17 cellular contexts compared by ENCODE assay signal in genomic region chr10:1274746-1275544, GRCh38.
DNase-seq lines count a peak whose midpoint lies in the region; ATAC-seq and TF ChIP-seq lines count a peak whose summit lies in the region.
"Had no signal": no experiment of that assay in that cellular context is flagged by ENCODE, and none has a peak within 500 bp of the region (broad histone marks: within the 10 kb centered on the region; RNA-seq: fewer than 3 reads in every experiment).

No MANE protein-coding gene starts in this region.

- TF ChIP-seq CTCF in right atrium auricular region (IDR thresholded peaks at IDR 0.05) (no peak), osteoblast (IDR thresholded peaks at IDR 0.05; ENCODE audit: extremely low read depth, low read depth, low read length) (no peak)

- intact Hi-C loops in Right ventricle myocardium superior (cut with DNase I) = no loop called here

- H4K20me1 ChIP-seq in osteoblast (ENCODE audit: insufficient read depth, low read length) = no peaks in the 10 kb centered on the region

- H3K4me3 ChIP-seq in right atrium auricular region = no peak overlapping the region
- no peak overlapping the region for H3K4me3 ChIP-seq in osteoblast (ENCODE audit: insufficient read depth, low read length)

- H3K27ac ChIP-seq in right atrium auricular region (no peak overlapping the region), osteoblast (ENCODE audit: low read depth, low read length) (no peak overlapping the region)

- H3K9me3 ChIP-seq in right atrium auricular region = no peaks in the 10 kb centered on the region
- H3K9me3 ChIP-seq in osteoblast (ENCODE audit: low read depth, low read length) = no peaks in the 10 kb centered on the region

- DNase-seq in right atrium auricular region (ENCODE audit: low spot score) = peak; percentile 52
- DNase-seq in Right ventricle myocardium superior = no peak
- peak; percentile 36 for DNase-seq in left lobe of liver (ENCODE audit: low spot score)
- peak; percentile 79 for DNase-seq in osteoblast (ENCODE audit: insufficient read length, low spot score, missing footprints)
- DNase-seq in ureter (ENCODE audit: low spot score) = peak; percentile 29
- no peak for DNase-seq in NCI-H82 treated with DMSO at 0.1 percent for 48 hours (lab: John Stamatoyannopoulos, UW; ENCODE audit: unreplicated experiment)
- DNase-seq: DND-41, HCEC 1CT, KG1, NCI-H1417, NCI-H187 treated with DMSO at 0.1 percent for 48 hours, NCI-H2227 treated with DMSO at 0.1 percent for 48 hours, NCI-H510A treated with DMSO at 0.1 percent for 48 hours, NCI-H774, SHP77 treated with DMSO at 0.1 percent for 48 hours had no signal

- no peaks in the 10 kb centered on the region for H3K79me2 ChIP-seq in osteoblast (ENCODE audit: insufficient read depth, low read length)

- H3K4me2 ChIP-seq in osteoblast (ENCODE audit: insufficient read depth, low read length) = no peak overlapping the region

- H3K4me1 ChIP-seq in right atrium auricular region (no peaks in the 10 kb centered on the region), osteoblast (ENCODE audit: insufficient read depth, low read length) (no peaks in the 10 kb centered on the region)

- H3K36me3 ChIP-seq in right atrium auricular region (no peaks in the 10 kb centered on the region), osteoblast (ENCODE audit: insufficient read depth, low read length) (no peaks in the 10 kb centered on the region)

- ATAC-seq in Right ventricle myocardium superior (ENCODE audit: poor library complexity) (no peak), left lobe of liver (no peak), GM18858 (IDR thresholded peaks at IDR 0.05; ENCODE audit: unreplicated experiment) (no peak), HG03196 (IDR thresholded peaks at IDR 0.05; ENCODE audit: unreplicated experiment) (no peak)

- no peak overlapping the region for H2AFZ ChIP-seq in osteoblast (ENCODE audit: low read length)

- no peaks in the 10 kb centered on the region for H3K27me3 ChIP-seq in right atrium auricular region
- no peaks in the 10 kb centered on the region for H3K27me3 ChIP-seq in osteoblast (ENCODE audit: insufficient read depth, low read length)

Comparison
In these comparisons a context has a peak if more than half of its experiments do, and no peak if none do; other contexts are left out.
1. DNase-seq: peak in right atrium auricular region (single experiment), left lobe of liver (single experiment), osteoblast (single experiment) and ureter (single experiment); none in Right ventricle myocardium superior (single experiment) and NCI-H82 treated with DMSO at 0.1 percent for 48 hours (single experiment).